14 cellular contexts compared by ENCODE assay signal in the genomic region with DNA sequence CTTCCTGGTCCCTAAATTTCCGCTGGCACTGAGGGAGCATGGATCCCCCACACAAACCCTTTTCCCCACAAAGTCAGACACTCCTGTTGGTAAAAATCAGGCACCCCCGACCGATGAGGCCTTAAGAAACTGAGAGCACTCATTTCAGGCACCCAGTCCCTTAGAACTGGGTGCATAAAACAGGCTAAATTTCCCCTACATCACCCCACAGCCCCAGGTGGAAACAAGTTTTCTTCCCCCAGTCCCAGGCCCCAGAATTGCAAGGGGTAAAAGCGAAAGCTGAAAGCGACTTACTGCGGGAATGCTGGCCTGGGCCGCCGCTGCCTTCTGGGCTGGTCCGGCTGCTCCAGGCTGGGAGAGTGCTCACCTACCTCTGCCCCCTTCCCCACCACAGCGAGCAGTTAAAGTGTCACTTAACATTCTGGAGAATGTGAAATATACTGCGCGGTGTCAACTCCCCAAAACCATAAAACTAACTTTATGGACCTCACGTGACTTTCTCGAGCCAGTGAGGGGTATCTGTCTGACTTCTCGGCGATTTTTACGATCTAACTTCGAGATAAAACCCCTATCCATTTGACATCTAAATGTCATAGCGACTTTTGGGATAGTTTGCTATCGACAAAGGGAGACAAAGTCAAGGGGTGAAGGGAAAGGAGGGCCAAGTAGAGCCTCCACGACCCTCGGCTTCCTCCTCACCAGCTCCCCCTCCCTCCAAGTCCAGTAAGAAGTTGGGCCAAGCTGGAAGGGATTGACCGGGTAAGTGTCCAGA. TPM values are rescaled to one million over a fixed set of nuclear protein-coding genes. Genes with fewer than 3 reads are reported as not detected.
A peak's percentile ranks its signal among the peaks of the same experiment; 100 is the strongest.
DNase-seq lines count a peak whose midpoint lies in the region; ATAC-seq and TF ChIP-seq lines count a peak whose summit lies in the region.
"Had no signal": no experiment of that assay in that cellular context is flagged by ENCODE, and none has a peak within 500 bp of the region (broad histone marks: within the 10 kb centered on the region; RNA-seq: fewer than 3 reads in every experiment).

A gene (minus strand): TSS at position 411 of the 772 bp plus-strand sequence. CDS start 37,767 bp downstream, outside the sequence.

- no peaks in the 10 kb centered on the region for H3K9me3 ChIP-seq in A673 (ENCODE audit: low read depth, low read length, poor library complexity, severe bottlenecking)
- H3K9me3 ChIP-seq in HCT116 (ENCODE audit: control insufficient read depth in 1 of 2, insufficient read depth in 1 of 2, low read depth in 1 of 2, low read length in 2 of 2): no peaks in the 10 kb centered on the region
- no peaks in the 10 kb centered on the region for H3K9me3 ChIP-seq in duodenal mucosa (ENCODE audit: control insufficient read depth in 1 of 2, low read length in 2 of 2)
- no peaks in the 10 kb centered on the region for H3K9me3 ChIP-seq in muscle layer of duodenum (ENCODE audit: control insufficient read depth in 1 of 2, low read length in 2 of 2)

- no peak within 1 kb of the TSS for H2AFZ ChIP-seq in HCT116 (ENCODE audit: low read depth, low read length, poor library complexity, severe bottlenecking)

- H3K79me2 ChIP-seq in HCT116 (ENCODE audit: insufficient read depth, low read length): peaks cover 56% of the 10 kb centered on the region

- H3K9ac ChIP-seq in HCT116 (ENCODE audit: low read length): no peak within 1 kb of the TSS
- peak within 1 kb of the TSS; percentile 32 to 39 for H3K9ac ChIP-seq in duodenal mucosa (ENCODE audit: low read depth in 1 of 2, low read length in 2 of 2)

- no peak for ATAC-seq in HCT116
- no peak for ATAC-seq in HG03196 (IDR thresholded peaks at IDR 0.05; ENCODE audit: unreplicated experiment)
- no peak for ATAC-seq in GM21576 (IDR thresholded peaks at IDR 0.05; ENCODE audit: unreplicated experiment)
- no peak for ATAC-seq in GM18517 (IDR thresholded peaks at IDR 0.05; ENCODE audit: unreplicated experiment)
- ATAC-seq: naive thymus-derived CD8-positive, alpha-beta T cell had no signal

- H3K27ac ChIP-seq in A673 (ENCODE audit: low read depth, low read length, poor library complexity, severe bottlenecking) (peak within 1 kb of the TSS; percentile 33), HCT116 (ENCODE audit: low read depth, low read length) (0 out of 2 replicates have a peak within 1 kb of the TSS, but pooled peaks have one; percentile 91), duodenal mucosa (ENCODE audit: low read depth, low read length) (peak within 1 kb of the TSS; percentile 65), muscle layer of duodenum (ENCODE audit: low read length) (peak within 1 kb of the TSS; percentile 89)

- POLR2A ChIA-PET in A673 (lab: Charles Lee; ENCODE audit: low non-redundant PET) (interaction anchor here (0.6 kb wide), 1 partner anchor 238 kb away, joined by 3 read pairs; no protein-coding TSS in a partner anchor), HCT116 (lab: Charles Lee) (interaction anchor here (0.7 to 0.8 kb wide), 3 partner anchors 20 to 489 kb away, joined by 3 to 4 read pairs (median 3); a partner anchor contains a TSS)

- intact Hi-C loops in A673 (cut with micrococcal nuclease; ENCODE audit: unreplicated experiment) (no loop called here), HCT116 (cut with micrococcal nuclease) (no loop called here)

- RAD21 ChIA-PET in HCT116 (lab: Charles Lee; ENCODE audit: low non-redundant PET in 1 of 2, low total read pairs in 2 of 2, uncharacterized antibody in 2 of 2, unreplicated experiment in 2 of 2): interaction anchor here (0.9 to 1.0 kb wide), 2 partner anchors 28 to 331 kb away, joined by 3 to 4 read pairs; no protein-coding TSS in a partner anchor

- peaks cover 60% of the 10 kb centered on the region for H3K4me1 ChIP-seq in A673 (ENCODE audit: insufficient read depth, low read length, poor library complexity, severe bottlenecking)
- H3K4me1 ChIP-seq in HCT116 (ENCODE audit: control insufficient read depth in 1 of 2, insufficient read depth in 2 of 2, low read length in 2 of 2): peaks cover 11 to 44% of the 10 kb centered on the region in 2 experiments; a peak in 3 of 4 replicates
- peaks cover 8% of the 10 kb centered on the region in 2 donors for H3K4me1 ChIP-seq in duodenal mucosa (ENCODE audit: control insufficient read depth in 1 of 2, insufficient read depth in 2 of 2, low read length in 2 of 2)
- peaks cover 11 to 29% of the 10 kb centered on the region in 2 donors for H3K4me1 ChIP-seq in muscle layer of duodenum (ENCODE audit: control insufficient read depth in 1 of 2, insufficient read depth in 2 of 2, low read length in 2 of 2)

- no peak for TF ChIP-seq POLR2A in HCT116 (IDR thresholded peaks at IDR 0.05; ENCODE audit: borderline replicate concordance, extremely low read depth, insufficient read depth, insufficient read length)

- BruUV-seq in A673 (replicated peaks; lab: Mats Ljungman, UMichigan) (no TSS peak), HCT116 (replicated peaks; lab: Mats Ljungman, UMichigan) (no TSS peak)

- H3K36me3 ChIP-seq in A673 (ENCODE audit: insufficient read depth, low read length, poor library complexity, severe bottlenecking) (peaks cover 4% of the 10 kb centered on the region), HCT116 (ENCODE audit: control insufficient read depth in 1 of 2, insufficient read depth in 2 of 2, low read length in 2 of 2) (peaks cover 3 to 12% of the 10 kb centered on the region in 2 experiments; a peak in 3 of 4 replicates), duodenal mucosa (ENCODE audit: control insufficient read depth in 1 of 2, insufficient read depth in 2 of 2, low read length in 2 of 2) (no peaks in the 10 kb centered on the region), muscle layer of duodenum (ENCODE audit: control insufficient read depth in 1 of 2, insufficient read depth in 2 of 2, low read length in 2 of 2) (no peaks in the 10 kb centered on the region)

- H3K4me2 ChIP-seq in HCT116 (ENCODE audit: low read length): no peak within 1 kb of the TSS

- CTCF ChIA-PET in A673 (lab: Charles Lee) (no interaction called here), HCT116 (lab: Charles Lee) (interaction anchor here (0.6 to 1.6 kb wide), 2 partner anchors 98 to 328 kb away, joined by 3 to 4 read pairs; no protein-coding TSS in a partner anchor)

- H3K27me3 ChIP-seq in A673 (replicated peaks; ENCODE audit: insufficient read depth, low read depth, low read length, poor library complexity) (no peaks in the 10 kb centered on the region), HCT116 (ENCODE audit: insufficient read depth, low read length) (no peaks in the 10 kb centered on the region), duodenal mucosa (ENCODE audit: control insufficient read depth in 1 of 2, insufficient read depth in 2 of 2, low read length in 2 of 2) (peaks cover 83 to 92% of the 10 kb centered on the region in 2 donors), muscle layer of duodenum (ENCODE audit: low read depth, low read length) (peaks cover 14% of the 10 kb centered on the region)

- H4K20me1 ChIP-seq in HCT116 (ENCODE audit: insufficient read depth): no peaks in the 10 kb centered on the region

- DNase-seq in A673 (ENCODE audit: low spot score) (no peak), HCT116 (ENCODE audit: low read depth, low spot score) (no peak)
- no peak for DNase-seq in stimulated activated CD4-positive, alpha-beta T cell treated with anti-CD3 and anti-CD28 coated beads, Interleukin-12 subunit alpha, Interleukin-12 subunit beta, amount 100 ng/mL, for 4 hours
- DNase-seq: activated naive CD4-positive, alpha-beta T cell treated with anti-CD3 and anti-CD28 coated beads, Interleukin-2, amount 50 U/mL, for 16 hours; CD8-positive, alpha-beta memory T cell; foreskin fibroblast; H9; naive thymus-derived CD8-positive, alpha-beta T cell; NCI-H526 treated with DMSO at 0.1 percent for 48 hours had no signal

- H3K9me2 ChIP-seq in HCT116 (ENCODE audit: insufficient read depth): no peaks in the 10 kb centered on the region

- H3K4me3 ChIP-seq in A673 (ENCODE audit: low read depth, low read length, poor library complexity, severe bottlenecking): no peak within 1 kb of the TSS
- H3K4me3 ChIP-seq in HCT116 (replicated peaks in 1 of 2; ENCODE audit: low read depth in 1 of 2, low read length in 2 of 2): no peak within 1 kb of the TSS
- H3K4me3 ChIP-seq in duodenal mucosa (ENCODE audit: low read depth in 1 of 2, low read length in 2 of 2): peak within 1 kb of the TSS; percentile 43 to 50
- H3K4me3 ChIP-seq in muscle layer of duodenum (ENCODE audit: low read depth in 1 of 2, low read length in 2 of 2): peak within 1 kb of the TSS; percentile 79 to 88

- TF ChIP-seq RAD21 in HCT116 (IDR thresholded peaks at IDR 0.05; ENCODE audit: low read depth): no peak

- TF ChIP-seq CTCF in A673 (conservative IDR thresholded peaks at IDR 0.05; ENCODE audit: low read depth, low read length): no peak
- TF ChIP-seq CTCF in HCT116 (IDR thresholded peaks at IDR 0.05 in 2 of 3, conservative IDR thresholded peaks at IDR 0.05 in 1 of 3; ENCODE audit: borderline replicate concordance in 1 of 3, insufficient read depth in 1 of 3, low read depth in 2 of 3, low read length in 2 of 3): no peak

TF ChIP-seq in HCT116, 20 proteins besides CTCF, POLR2A, EP300 and RAD21:
- TF ChIP-seq, protein P1, sequence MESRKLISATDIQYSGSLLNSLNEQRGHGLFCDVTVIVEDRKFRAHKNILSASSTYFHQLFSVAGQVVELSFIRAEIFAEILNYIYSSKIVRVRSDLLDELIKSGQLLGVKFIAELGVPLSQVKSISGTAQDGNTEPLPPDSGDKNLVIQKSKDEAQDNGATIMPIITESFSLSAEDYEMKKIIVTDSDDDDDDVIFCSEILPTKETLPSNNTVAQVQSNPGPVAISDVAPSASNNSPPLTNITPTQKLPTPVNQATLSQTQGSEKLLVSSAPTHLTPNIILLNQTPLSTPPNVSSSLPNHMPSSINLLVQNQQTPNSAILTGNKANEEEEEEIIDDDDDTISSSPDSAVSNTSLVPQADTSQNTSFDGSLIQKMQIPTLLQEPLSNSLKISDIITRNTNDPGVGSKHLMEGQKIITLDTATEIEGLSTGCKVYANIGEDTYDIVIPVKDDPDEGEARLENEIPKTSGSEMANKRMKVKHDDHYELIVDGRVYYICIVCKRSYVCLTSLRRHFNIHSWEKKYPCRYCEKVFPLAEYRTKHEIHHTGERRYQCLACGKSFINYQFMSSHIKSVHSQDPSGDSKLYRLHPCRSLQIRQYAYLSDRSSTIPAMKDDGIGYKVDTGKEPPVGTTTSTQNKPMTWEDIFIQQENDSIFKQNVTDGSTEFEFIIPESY (IDR thresholded peaks at IDR 0.05; ENCODE audit: extremely low read depth, insufficient replicate concordance, low read length): no peak
- 0 out of 2 replicates have a peak, but pooled peaks have one; percentile 3 for TF ChIP-seq POLR2AphosphoS5 (IDR thresholded peaks at IDR 0.05; ENCODE audit: low read depth, low read length)

RNA-seq across cellular contexts. Expression of the gene that starts here (rescaled TPM):
- 40.7 and 46.1 TPM in 2 replicates for total RNA-seq in A673 (2021)
- 19.8 TPM for total RNA-seq in HCT116 (2021; ENCODE audit: unreplicated experiment)
- 4.7 and 6.0 TPM in 2 replicates for polyA plus RNA-seq in HCT116 (2012)
- total RNA-seq: H9 had no signal

Comparison
In these comparisons a context has a peak if more than half of its experiments do, and no peak if none do; other contexts are left out.
1. H3K27ac ChIP-seq: peak in every context shown above with its lines; median percentile 91 in HCT116; 89 in muscle layer of duodenum; 65 in duodenal mucosa; 33 in A673.
2. H3K4me3 ChIP-seq: peak in duodenal mucosa (2 of 2) and muscle layer of duodenum (2 of 2); none in A673 (single experiment) and HCT116 (0 of 2).